In the genomic region with DNA sequence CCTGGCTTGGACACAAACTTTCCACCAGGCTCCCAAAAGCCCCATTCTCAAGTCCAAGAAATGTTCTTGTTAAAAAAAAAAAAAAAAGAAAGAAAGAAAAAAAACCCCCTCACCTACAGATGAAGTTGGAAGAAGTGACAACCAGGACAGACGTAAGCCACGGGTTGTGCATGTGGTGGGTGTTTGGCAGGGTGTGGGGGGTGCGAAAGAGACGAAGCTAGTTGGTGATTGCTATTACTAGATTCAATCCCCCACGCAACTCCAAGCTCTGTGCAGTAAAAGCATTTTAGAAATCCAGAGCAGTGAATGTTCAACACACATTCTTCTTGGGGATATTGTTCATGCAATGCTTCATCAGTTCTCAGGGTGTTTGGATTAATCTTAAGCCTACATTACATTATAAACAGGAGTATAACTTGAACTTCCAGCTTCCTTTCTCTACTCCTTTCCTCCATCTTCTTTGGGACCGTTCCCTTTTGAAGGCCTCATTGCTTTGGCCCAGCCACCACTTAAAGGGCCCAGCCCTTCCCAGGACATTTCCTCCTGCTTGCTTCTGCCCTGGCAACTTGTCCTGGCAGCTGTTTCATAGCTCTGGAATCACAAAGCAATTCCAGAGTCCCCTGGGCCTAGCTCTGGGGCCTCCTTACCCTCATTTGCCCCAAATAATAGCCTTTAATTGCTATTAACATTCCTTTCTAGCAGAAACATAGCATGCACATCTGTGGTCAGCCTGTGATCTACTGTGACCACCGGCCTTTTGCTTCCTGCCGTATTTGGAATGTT, we compare ENCODE assay signal across 12 cellular contexts. TPM values are rescaled to one million over a fixed set of nuclear protein-coding genes. Genes with fewer than 3 reads are reported as not detected.
A peak's percentile ranks its signal among the peaks of the same experiment; 100 is the strongest.
DNase-seq lines count a peak whose midpoint lies in the region; ATAC-seq and TF ChIP-seq lines count a peak whose summit lies in the region.
"Had no signal": no experiment of that assay in that cellular context is flagged by ENCODE, and none has a peak within 500 bp of the region (broad histone marks: within the 10 kb centered on the region; RNA-seq: fewer than 3 reads in every experiment).

No MANE protein-coding gene starts in this region.

- TF ChIP-seq CTCF in astrocyte of the cerebellum (IDR thresholded peaks at IDR 0.05; ENCODE audit: low read depth, low read length, missing control alignments) = no peak
- TF ChIP-seq CTCF in MM.1S (IDR thresholded peaks at IDR 0.05; ENCODE audit: low read length) = no peak

- H3F3A ChIP-seq in MM.1S (ENCODE audit: insufficient read depth, low read length) = no peaks in the 10 kb centered on the region

- ATAC-seq in Right ventricle myocardium superior (ENCODE audit: poor library complexity) (peak; percentile 69), GM21360 (IDR thresholded peaks at IDR 0.05; ENCODE audit: unreplicated experiment) (no peak)
- ATAC-seq: K562 had no signal

- DNase-seq in Ammon's horn (ENCODE audit: low spot score) (peak; percentile 60), astrocyte of the cerebellum (ENCODE audit: low read depth) (peak; percentile 68), Right ventricle myocardium superior (peak; percentile 70), GOT3 (lab: John Stamatoyannopoulos, UW) (no peak), MM.1S (no peak), iPS-NIHi11 (ENCODE audit: low spot score) (no peak)
- DNase-seq: activated CD4-positive, alpha-beta T cell treated with anti-CD3 and anti-CD28 coated beads, Interleukin-2, amount 50 U/mL, for 48 hours; stimulated activated CD4-positive, alpha-beta T cell treated with anti-CD3 and anti-CD28 coated beads, Interleukin-4, amount 100 ng/mL, for 4 hours had no signal

- H2AFZ ChIP-seq in MM.1S (ENCODE audit: low read length) = no peak overlapping the region

- H3K4me3 ChIP-seq in astrocyte of the cerebellum (ENCODE audit: low read depth, low read length) (no peak overlapping the region), rectal smooth muscle tissue (ENCODE audit: low read length) (no peak overlapping the region), MM.1S (ENCODE audit: low read length) (no peak overlapping the region)
- H3K4me3 ChIP-seq: BLaER1, K562 had no signal

- H3K27ac ChIP-seq in rectal smooth muscle tissue (ENCODE audit: low read depth, low read length) (peak overlapping the region; percentile 1), MM.1S (ENCODE audit: low read length) (no peak overlapping the region)
- H3K27ac ChIP-seq: BLaER1 had no signal

- no peaks in the 10 kb centered on the region for H4K20me1 ChIP-seq in MM.1S (ENCODE audit: insufficient read depth, low read length)
- H4K20me1 ChIP-seq: BLaER1 had no signal

- no peak overlapping the region for H3K4me2 ChIP-seq in MM.1S (ENCODE audit: low read depth, low read length)
- H3K4me2 ChIP-seq: BLaER1 had no signal

- no peaks in the 10 kb centered on the region for H3K36me3 ChIP-seq in rectal smooth muscle tissue (ENCODE audit: control insufficient read depth, insufficient read depth, low read length)
- no peaks in the 10 kb centered on the region for H3K36me3 ChIP-seq in MM.1S (replicated peaks; ENCODE audit: insufficient read depth, low read length)
- H3K36me3 ChIP-seq: BLaER1 had no signal

- H3K9me2 ChIP-seq in MM.1S (replicated peaks; ENCODE audit: insufficient read depth, low read length) = no peaks in the 10 kb centered on the region

- no peak overlapping the region for H3K9ac ChIP-seq in rectal smooth muscle tissue (ENCODE audit: low read length)
- no peak overlapping the region for H3K9ac ChIP-seq in MM.1S (ENCODE audit: low read length)
- H3K9ac ChIP-seq: BLaER1 had no signal

- no peaks in the 10 kb centered on the region for H3K9me3 ChIP-seq in MM.1S (replicated peaks; ENCODE audit: insufficient read depth, low read length)
- H3K9me3 ChIP-seq: BLaER1 had no signal

- in situ Hi-C loops in astrocyte of the cerebellum (cut with HindIII; ENCODE audit: low sequenced_read_pairs) = no loop called here

- H3K27me3 ChIP-seq in rectal smooth muscle tissue (ENCODE audit: control insufficient read depth, insufficient read depth, low read length) (no peaks in the 10 kb centered on the region), MM.1S (replicated peaks; ENCODE audit: insufficient read depth, low read length) (no peaks in the 10 kb centered on the region)
- H3K27me3 ChIP-seq: BLaER1 had no signal

- intact Hi-C loops in Right ventricle myocardium superior (cut with DNase I) = no loop called here

- peaks cover 23% of the 10 kb centered on the region for H3K4me1 ChIP-seq in rectal smooth muscle tissue (ENCODE audit: control insufficient read depth, insufficient read depth, low read length)
- no peaks in the 10 kb centered on the region for H3K4me1 ChIP-seq in MM.1S (ENCODE audit: low read length)
- H3K4me1 ChIP-seq: BLaER1 had no signal

- no peaks in the 10 kb centered on the region for H3K79me2 ChIP-seq in MM.1S (ENCODE audit: low read length)

RNA-seq across cellular contexts. Expression of a gene that starts 41.7 kb away (rescaled TPM):
- 105 TPM for total RNA-seq in Right ventricle myocardium superior

Comparison
In these comparisons a context has a peak if more than half of its experiments do, and no peak if none do; other contexts are left out.
1. DNase-seq: peak in Ammon's horn (single experiment), astrocyte of the cerebellum (single experiment) and Right ventricle myocardium superior (single experiment); none in GOT3 (single experiment), MM.1S (single experiment) and iPS-NIHi11 (single experiment).